In genomic region chr13:27534976-27535370, GRCh38 we compare ENCODE assay signal across 16 cellular contexts.
DNase-seq lines count a peak whose midpoint lies in the region; ATAC-seq, FAIRE-seq and TF ChIP-seq lines count a peak whose summit lies in the region.
"Had no signal": no experiment of that assay in that cellular context is flagged by ENCODE, and none has a peak within 500 bp of the region (broad histone marks: within the 10 kb centered on the region; RNA-seq: fewer than 3 reads in every experiment).

No MANE protein-coding gene starts in this region.

- H3K9me3 ChIP-seq in astrocyte (ENCODE audit: insufficient read depth, low read depth, low read length) (no peaks in the 10 kb centered on the region), pancreas (no peaks in the 10 kb centered on the region)
- H3K9me3 ChIP-seq: A549, BLaER1, Caco-2, HAP-1 had no signal

- H3K4me1 ChIP-seq in astrocyte (ENCODE audit: insufficient read depth, low read length) (no peaks in the 10 kb centered on the region), pancreas (no peaks in the 10 kb centered on the region)
- H3K4me1 ChIP-seq: A549, HAP-1 had no signal

- H3K27ac Mint-ChIP-seq in astrocyte (ENCODE audit: unreplicated experiment) = no peak overlapping the region
- H3K27ac Mint-ChIP-seq in stimulated activated effector memory CD8-positive, alpha-beta T cell treated with anti-CD3 and anti-CD28 coated beads, Interleukin-12 subunit alpha, Interleukin-12 subunit beta, amount 100 ng/mL, for 72 hours = peak overlapping the region; percentile 10
- H3K27ac Mint-ChIP-seq in activated CD4-positive, alpha-beta T cell treated with anti-CD3 and anti-CD28 coated beads for 36 hours = no peak overlapping the region

- no peaks in the 10 kb centered on the region for H3K36me3 ChIP-seq in astrocyte (ENCODE audit: insufficient read depth, low read length)
- no peaks in the 10 kb centered on the region for H3K36me3 ChIP-seq in pancreas
- H3K36me3 ChIP-seq: BLaER1, HAP-1 had no signal

- no peak for ATAC-seq in stimulated activated effector memory CD8-positive, alpha-beta T cell treated with anti-CD3 and anti-CD28 coated beads, Interleukin-12 subunit alpha, Interleukin-12 subunit beta, amount 100 ng/mL, for 72 hours
- ATAC-seq in pancreas (no peak), HG03342 (IDR thresholded peaks at IDR 0.05; ENCODE audit: unreplicated experiment) (no peak)
- no peak for ATAC-seq in activated CD4-positive, alpha-beta T cell treated with anti-CD3 and anti-CD28 coated beads for 36 hours
- ATAC-seq: HepG2 had no signal

- H3K79me2 ChIP-seq in astrocyte (ENCODE audit: insufficient read depth, low read length) = no peaks in the 10 kb centered on the region

- POLR2A ChIA-PET in activated CD4-positive, alpha-beta T cell treated with anti-CD3 and anti-CD28 coated beads for 36 hours (lab: Charles Lee) = no interaction called here

- no peaks in the 10 kb centered on the region for H3K27me3 ChIP-seq in astrocyte (ENCODE audit: insufficient read depth, low read length)
- no peaks in the 10 kb centered on the region for H3K27me3 ChIP-seq in pancreas
- H3K27me3 ChIP-seq: BLaER1 had no signal

- H3K4me3 ChIP-seq in astrocyte (ENCODE audit: insufficient read depth, low read depth, low read length) (no peak overlapping the region), pancreas (no peak overlapping the region)
- H3K4me3 ChIP-seq: A549, BLaER1, HAP-1 had no signal

- H3K27ac ChIP-seq in astrocyte (ENCODE audit: low read depth, low read length) (no peak overlapping the region), pancreas (no peak overlapping the region)
- H3K27ac ChIP-seq: A549, BLaER1 had no signal

- intact Hi-C loops in pancreas (cut with DNase I) = loop anchor here in 1 of 3 donors (5.0 to 10.0 kb wide), 3 partner anchors 153 to 280 kb away; no protein-coding TSS in a partner anchor
- intact Hi-C loops in activated CD4-positive, alpha-beta T cell treated with anti-CD3 and anti-CD28 coated beads for 36 hours (cut with DNase I, micrococcal nuclease) = loop anchor here (2.0 to 10.0 kb wide), 2 partner anchors 290 to 450 kb away; partner anchors contain the start of gene URAD (in 1 of the 2)

- H3K4me1 Mint-ChIP-seq in astrocyte (ENCODE audit: low read depth, unreplicated experiment) = no peaks in the 10 kb centered on the region
- H3K4me1 Mint-ChIP-seq in stimulated activated effector memory CD8-positive, alpha-beta T cell treated with anti-CD3 and anti-CD28 coated beads, Interleukin-12 subunit alpha, Interleukin-12 subunit beta, amount 100 ng/mL, for 72 hours = peaks cover 9% of the 10 kb centered on the region
- peaks cover 4% of the 10 kb centered on the region for H3K4me1 Mint-ChIP-seq in activated CD4-positive, alpha-beta T cell treated with anti-CD3 and anti-CD28 coated beads for 36 hours

- no peaks in the 10 kb centered on the region for H3K9me3 Mint-ChIP-seq in astrocyte (ENCODE audit: unreplicated experiment)
- no peaks in the 10 kb centered on the region for H3K9me3 Mint-ChIP-seq in stimulated activated effector memory CD8-positive, alpha-beta T cell treated with anti-CD3 and anti-CD28 coated beads, Interleukin-12 subunit alpha, Interleukin-12 subunit beta, amount 100 ng/mL, for 72 hours
- no peaks in the 10 kb centered on the region for H3K9me3 Mint-ChIP-seq in activated CD4-positive, alpha-beta T cell treated with anti-CD3 and anti-CD28 coated beads for 36 hours (ENCODE audit: low read depth)
- H3K9me3 Mint-ChIP-seq: CD8-positive, alpha-beta memory T cell had no signal

- H2AFZ ChIP-seq in astrocyte (ENCODE audit: low read depth, low read length) = no peak overlapping the region

- no peaks in the 10 kb centered on the region for H4K20me1 ChIP-seq in astrocyte (ENCODE audit: insufficient read depth, low read length)
- H4K20me1 ChIP-seq: BLaER1 had no signal

- no peak for TF ChIP-seq CTCF in astrocyte (IDR thresholded peaks at IDR 0.05; ENCODE audit: insufficient read depth, low read depth, low read length)
- TF ChIP-seq CTCF in pancreas (IDR thresholded peaks at IDR 0.05) = no peak

- no peak for FAIRE-seq in astrocyte (lab: Jason Lieb, UNC)
- FAIRE-seq in pancreas (lab: Jason Lieb, UNC) = no peak
- FAIRE-seq: A549, HepG2, HTR-8/SVneo had no signal

- peaks cover 4% of the 10 kb centered on the region for H3K27me3 Mint-ChIP-seq in astrocyte (ENCODE audit: low read depth, unreplicated experiment)
- H3K27me3 Mint-ChIP-seq in activated CD4-positive, alpha-beta T cell treated with anti-CD3 and anti-CD28 coated beads for 36 hours = peaks cover 6% of the 10 kb centered on the region
- H3K27me3 Mint-ChIP-seq: CD8-positive, alpha-beta memory T cell had no signal

- 41 to 44% methylated on average over 2 of the region's 2 CpGs for WGBS in pancreas, 2 donors

- H3K4me2 ChIP-seq in astrocyte (ENCODE audit: low read length) = no peak overlapping the region
- H3K4me2 ChIP-seq: A549 had no signal

- peak; percentile 55 for DNase-seq in DMS79 (lab: John Stamatoyannopoulos, UW)
- peak; percentile 26 for DNase-seq in astrocyte (ENCODE audit: low read depth)
- DNase-seq in stimulated activated effector memory CD8-positive, alpha-beta T cell treated with anti-CD3 and anti-CD28 coated beads, Interleukin-12 subunit alpha, Interleukin-12 subunit beta, amount 100 ng/mL, for 72 hours (ENCODE audit: low spot score in 2 of 2) = no peak
- DNase-seq in T-helper 9 cell = no peak
- DNase-seq in pancreas = no peak
- no peak for DNase-seq in activated CD4-positive, alpha-beta T cell treated with anti-CD3 and anti-CD28 coated beads for 36 hours
- DNase-seq: AML-193; Caco-2; CD8-positive, alpha-beta memory T cell; GOT3 had no signal

- CTCF ChIA-PET in activated CD4-positive, alpha-beta T cell treated with anti-CD3 and anti-CD28 coated beads for 36 hours (lab: Charles Lee) = interaction anchor here (0.6 to 4.7 kb wide), 6 partner anchors 8 to 296 kb away, joined by 3 to 42 read pairs (median 4); no protein-coding TSS in a partner anchor

- no peak overlapping the region for H3K4me3 Mint-ChIP-seq in astrocyte (ENCODE audit: unreplicated experiment)
- H3K4me3 Mint-ChIP-seq in stimulated activated effector memory CD8-positive, alpha-beta T cell treated with anti-CD3 and anti-CD28 coated beads, Interleukin-12 subunit alpha, Interleukin-12 subunit beta, amount 100 ng/mL, for 72 hours = no peak overlapping the region
- no peak overlapping the region for H3K4me3 Mint-ChIP-seq in activated CD4-positive, alpha-beta T cell treated with anti-CD3 and anti-CD28 coated beads for 36 hours
- H3K4me3 Mint-ChIP-seq: CD8-positive, alpha-beta memory T cell had no signal

- no peak overlapping the region for H3K9ac ChIP-seq in astrocyte (ENCODE audit: low read length)
- H3K9ac ChIP-seq: BLaER1 had no signal

- H3K36me3 Mint-ChIP-seq in astrocyte (ENCODE audit: low read depth, unreplicated experiment) = no peaks in the 10 kb centered on the region
- no peaks in the 10 kb centered on the region for H3K36me3 Mint-ChIP-seq in stimulated activated effector memory CD8-positive, alpha-beta T cell treated with anti-CD3 and anti-CD28 coated beads, Interleukin-12 subunit alpha, Interleukin-12 subunit beta, amount 100 ng/mL, for 72 hours
- no peaks in the 10 kb centered on the region for H3K36me3 Mint-ChIP-seq in activated CD4-positive, alpha-beta T cell treated with anti-CD3 and anti-CD28 coated beads for 36 hours (ENCODE audit: low read depth)
- H3K36me3 Mint-ChIP-seq: CD8-positive, alpha-beta memory T cell had no signal

Comparison
In these comparisons a context has a peak if more than half of its experiments do, and no peak if none do; other contexts are left out.
1. DNase-seq: peak in DMS79 (single experiment) and astrocyte (single experiment); none in stimulated activated effector memory CD8-positive, alpha-beta T cell treated with anti-CD3 and anti-CD28 coated beads, Interleukin-12 subunit alpha, Interleukin-12 subunit beta, amount 100 ng/mL, for 72 hours (0 of 2), T-helper 9 cell (single experiment), pancreas (0 of 6) and activated CD4-positive, alpha-beta T cell treated with anti-CD3 and anti-CD28 coated beads for 36 hours (single experiment).